Comparison of ENCODE assay signal across 1 cellular context in genomic region chr5:80251636-80252035, GRCh38.
TF ChIP-seq lines count a peak whose summit lies in the region.

No MANE protein-coding gene starts in this region.

TF ChIP-seq in GM23338, 12 proteins besides CTCF, POLR2A, EP300 and RAD21:
- TF ChIP-seq, protein P1, sequence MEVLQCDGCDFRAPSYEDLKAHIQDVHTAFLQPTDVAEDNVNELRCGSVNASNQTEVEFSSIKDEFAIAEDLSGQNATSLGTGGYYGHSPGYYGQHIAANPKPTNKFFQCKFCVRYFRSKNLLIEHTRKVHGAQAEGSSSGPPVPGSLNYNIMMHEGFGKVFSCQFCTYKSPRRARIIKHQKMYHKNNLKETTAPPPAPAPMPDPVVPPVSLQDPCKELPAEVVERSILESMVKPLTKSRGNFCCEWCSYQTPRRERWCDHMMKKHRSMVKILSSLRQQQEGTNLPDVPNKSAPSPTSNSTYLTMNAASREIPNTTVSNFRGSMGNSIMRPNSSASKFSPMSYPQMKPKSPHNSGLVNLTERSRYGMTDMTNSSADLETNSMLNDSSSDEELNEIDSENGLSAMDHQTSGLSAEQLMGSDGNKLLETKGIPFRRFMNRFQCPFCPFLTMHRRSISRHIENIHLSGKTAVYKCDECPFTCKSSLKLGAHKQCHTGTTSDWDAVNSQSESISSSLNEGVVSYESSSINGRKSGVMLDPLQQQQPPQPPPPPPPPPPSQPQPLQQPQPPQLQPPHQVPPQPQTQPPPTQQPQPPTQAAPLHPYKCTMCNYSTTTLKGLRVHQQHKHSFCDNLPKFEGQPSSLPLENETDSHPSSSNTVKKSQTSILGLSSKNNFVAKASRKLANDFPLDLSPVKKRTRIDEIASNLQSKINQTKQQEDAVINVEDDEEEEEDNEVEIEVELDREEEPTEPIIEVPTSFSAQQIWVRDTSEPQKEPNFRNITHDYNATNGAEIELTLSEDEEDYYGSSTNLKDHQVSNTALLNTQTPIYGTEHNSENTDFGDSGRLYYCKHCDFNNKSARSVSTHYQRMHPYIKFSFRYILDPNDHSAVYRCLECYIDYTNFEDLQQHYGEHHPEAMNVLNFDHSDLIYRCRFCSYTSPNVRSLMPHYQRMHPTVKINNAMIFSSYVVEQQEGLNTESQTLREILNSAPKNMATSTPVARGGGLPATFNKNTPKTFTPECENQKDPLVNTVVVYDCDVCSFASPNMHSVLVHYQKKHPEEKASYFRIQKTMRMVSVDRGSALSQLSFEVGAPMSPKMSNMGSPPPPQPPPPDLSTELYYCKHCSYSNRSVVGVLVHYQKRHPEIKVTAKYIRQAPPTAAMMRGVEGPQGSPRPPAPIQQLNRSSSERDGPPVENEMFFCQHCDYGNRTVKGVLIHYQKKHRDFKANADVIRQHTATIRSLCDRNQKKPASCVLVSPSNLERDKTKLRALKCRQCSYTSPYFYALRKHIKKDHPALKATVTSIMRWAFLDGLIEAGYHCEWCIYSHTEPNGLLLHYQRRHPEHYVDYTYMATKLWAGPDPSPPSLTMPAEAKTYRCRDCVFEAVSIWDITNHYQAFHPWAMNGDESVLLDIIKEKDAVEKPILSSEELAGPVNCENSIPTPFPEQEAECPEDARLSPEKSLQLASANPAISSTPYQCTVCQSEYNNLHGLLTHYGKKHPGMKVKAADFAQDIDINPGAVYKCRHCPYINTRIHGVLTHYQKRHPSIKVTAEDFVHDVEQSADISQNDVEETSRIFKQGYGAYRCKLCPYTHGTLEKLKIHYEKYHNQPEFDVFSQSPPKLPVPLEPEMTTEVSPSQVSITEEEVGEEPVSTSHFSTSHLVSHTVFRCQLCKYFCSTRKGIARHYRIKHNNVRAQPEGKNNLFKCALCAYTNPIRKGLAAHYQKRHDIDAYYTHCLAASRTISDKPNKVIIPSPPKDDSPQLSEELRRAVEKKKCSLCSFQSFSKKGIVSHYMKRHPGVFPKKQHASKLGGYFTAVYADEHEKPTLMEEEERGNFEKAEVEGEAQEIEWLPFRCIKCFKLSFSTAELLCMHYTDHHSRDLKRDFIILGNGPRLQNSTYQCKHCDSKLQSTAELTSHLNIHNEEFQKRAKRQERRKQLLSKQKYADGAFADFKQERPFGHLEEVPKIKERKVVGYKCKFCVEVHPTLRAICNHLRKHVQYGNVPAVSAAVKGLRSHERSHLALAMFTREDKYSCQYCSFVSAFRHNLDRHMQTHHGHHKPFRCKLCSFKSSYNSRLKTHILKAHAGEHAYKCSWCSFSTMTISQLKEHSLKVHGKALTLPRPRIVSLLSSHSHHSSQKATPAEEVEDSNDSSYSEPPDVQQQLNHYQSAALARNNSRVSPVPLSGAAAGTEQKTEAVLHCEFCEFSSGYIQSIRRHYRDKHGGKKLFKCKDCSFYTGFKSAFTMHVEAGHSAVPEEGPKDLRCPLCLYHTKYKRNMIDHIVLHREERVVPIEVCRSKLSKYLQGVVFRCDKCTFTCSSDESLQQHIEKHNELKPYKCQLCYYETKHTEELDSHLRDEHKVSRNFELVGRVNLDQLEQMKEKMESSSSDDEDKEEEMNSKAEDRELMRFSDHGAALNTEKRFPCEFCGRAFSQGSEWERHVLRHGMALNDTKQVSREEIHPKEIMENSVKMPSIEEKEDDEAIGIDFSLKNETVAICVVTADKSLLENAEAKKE (CRISPR knock-in tag; IDR thresholded peaks at IDR 0.05): no peak
- TF ChIP-seq ZNF331 (CRISPR knock-in tag; IDR thresholded peaks at IDR 0.05; ENCODE audit: low read depth) (no peak), STAT1 (IDR thresholded peaks at IDR 0.05; ENCODE audit: unreplicated experiment) (no peak), ZNF114 (CRISPR knock-in tag; IDR thresholded peaks at IDR 0.05) (no peak)
- TF ChIP-seq, protein P2, sequence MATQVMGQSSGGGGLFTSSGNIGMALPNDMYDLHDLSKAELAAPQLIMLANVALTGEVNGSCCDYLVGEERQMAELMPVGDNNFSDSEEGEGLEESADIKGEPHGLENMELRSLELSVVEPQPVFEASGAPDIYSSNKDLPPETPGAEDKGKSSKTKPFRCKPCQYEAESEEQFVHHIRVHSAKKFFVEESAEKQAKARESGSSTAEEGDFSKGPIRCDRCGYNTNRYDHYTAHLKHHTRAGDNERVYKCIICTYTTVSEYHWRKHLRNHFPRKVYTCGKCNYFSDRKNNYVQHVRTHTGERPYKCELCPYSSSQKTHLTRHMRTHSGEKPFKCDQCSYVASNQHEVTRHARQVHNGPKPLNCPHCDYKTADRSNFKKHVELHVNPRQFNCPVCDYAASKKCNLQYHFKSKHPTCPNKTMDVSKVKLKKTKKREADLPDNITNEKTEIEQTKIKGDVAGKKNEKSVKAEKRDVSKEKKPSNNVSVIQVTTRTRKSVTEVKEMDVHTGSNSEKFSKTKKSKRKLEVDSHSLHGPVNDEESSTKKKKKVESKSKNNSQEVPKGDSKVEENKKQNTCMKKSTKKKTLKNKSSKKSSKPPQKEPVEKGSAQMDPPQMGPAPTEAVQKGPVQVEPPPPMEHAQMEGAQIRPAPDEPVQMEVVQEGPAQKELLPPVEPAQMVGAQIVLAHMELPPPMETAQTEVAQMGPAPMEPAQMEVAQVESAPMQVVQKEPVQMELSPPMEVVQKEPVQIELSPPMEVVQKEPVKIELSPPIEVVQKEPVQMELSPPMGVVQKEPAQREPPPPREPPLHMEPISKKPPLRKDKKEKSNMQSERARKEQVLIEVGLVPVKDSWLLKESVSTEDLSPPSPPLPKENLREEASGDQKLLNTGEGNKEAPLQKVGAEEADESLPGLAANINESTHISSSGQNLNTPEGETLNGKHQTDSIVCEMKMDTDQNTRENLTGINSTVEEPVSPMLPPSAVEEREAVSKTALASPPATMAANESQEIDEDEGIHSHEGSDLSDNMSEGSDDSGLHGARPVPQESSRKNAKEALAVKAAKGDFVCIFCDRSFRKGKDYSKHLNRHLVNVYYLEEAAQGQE (IDR thresholded peaks at IDR 0.05; ENCODE audit: unreplicated experiment): no peak
